In the genomic region with DNA sequence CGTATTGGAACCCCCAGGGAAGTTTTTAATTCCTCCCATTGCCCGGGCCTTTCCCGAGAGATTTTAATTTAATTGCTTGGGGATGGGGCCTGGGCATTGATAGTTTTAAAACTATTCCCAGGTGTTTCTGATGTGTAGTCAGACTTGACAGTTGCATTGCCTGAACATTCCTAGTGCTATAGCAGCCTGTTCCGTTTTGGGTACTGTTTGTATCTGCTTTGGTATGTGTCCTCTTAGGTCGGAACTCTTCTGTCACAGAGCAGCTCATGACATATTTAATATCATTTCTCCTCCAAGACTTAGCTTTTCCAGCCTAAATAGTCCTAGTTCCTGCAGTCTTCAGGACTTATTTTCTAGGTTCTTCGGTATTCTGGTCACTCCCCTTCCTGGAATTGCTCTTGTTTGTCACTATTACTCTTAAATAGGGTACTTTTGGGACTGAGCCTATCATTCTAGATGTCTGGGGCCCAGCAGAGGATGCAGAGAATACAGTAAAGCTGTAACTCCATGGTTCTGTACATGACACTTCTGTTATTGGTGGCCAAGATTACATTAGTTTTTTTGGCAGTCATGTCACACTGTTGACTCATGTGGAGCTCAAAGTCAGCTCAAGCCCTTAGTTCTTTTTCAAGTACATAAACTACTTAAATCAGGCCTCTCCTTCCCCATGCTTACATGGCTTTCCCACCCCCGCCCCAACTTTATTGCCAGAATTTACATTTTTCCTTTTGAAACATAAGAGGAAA, we compare ENCODE assay signal across 14 cellular contexts.
DNase-seq lines count a peak whose midpoint lies in the region; ATAC-seq and TF ChIP-seq lines count a peak whose summit lies in the region.
"Had no signal": no experiment of that assay in that cellular context is flagged by ENCODE, and none has a peak within 500 bp of the region (broad histone marks: within the 10 kb centered on the region; RNA-seq: fewer than 3 reads in every experiment).

No MANE protein-coding gene starts in this region.

- H3K27ac ChIP-seq in PC-3 (ENCODE audit: low read length), result no peak overlapping the region
- H3K27ac ChIP-seq: SJCRH30, tibial nerve had no signal

- DNase-seq in GM03348 (ENCODE audit: low spot score) (peak; percentile 42), PC-3 (no peak), fibroblast of villous mesenchyme (ENCODE audit: low read depth) (peak; percentile 34), sciatic nerve (ENCODE audit: low spot score) (no peak)
- no peak for DNase-seq in stimulated activated CD4-positive, alpha-beta T cell treated with anti-CD3 and anti-CD28 coated beads, Interleukin-2, amount 100 ng/mL, for 24 hours
- DNase-seq in central memory CD4-positive, alpha-beta T cell, result no peak
- DNase-seq in activated CD4-positive, alpha-beta memory T cell treated with anti-CD3 and anti-CD28 coated beads, Interleukin-2, amount 10 ng/mL, durations not matched to agents 7 days and 5 days, result no peak
- DNase-seq: effector CD8-positive, alpha-beta T cell; NCI-H1417 treated with DMSO at 0.1 percent for 48 hours; NCI-H69; SJCRH30; small intestine had no signal

- no peak overlapping the region for H3K4me2 ChIP-seq in PC-3 (ENCODE audit: low read length)

- no peaks in the 10 kb centered on the region for H3K9me2 ChIP-seq in PC-3 (replicated peaks; ENCODE audit: low read length)

- POLR2A ChIA-PET in PC-3 (lab: Charles Lee; ENCODE audit: unreplicated experiment), result interaction anchor here (0.6 kb wide), 1 partner anchor 100 kb away, joined by 23 read pairs; no protein-coding TSS in a partner anchor
- POLR2A ChIA-PET in activated CD4-positive, alpha-beta memory T cell treated with anti-CD3 and anti-CD28 coated beads, Interleukin-2, amount 10 ng/mL, durations not matched to agents 7 days and 5 days (lab: Charles Lee), result no interaction called here

- peaks cover 22% of the 10 kb centered on the region for H3K4me1 Mint-ChIP-seq in activated CD4-positive, alpha-beta memory T cell treated with anti-CD3 and anti-CD28 coated beads, Interleukin-2, amount 10 ng/mL, durations not matched to agents 7 days and 5 days

- no peak overlapping the region for H3K27ac Mint-ChIP-seq in activated CD4-positive, alpha-beta memory T cell treated with anti-CD3 and anti-CD28 coated beads, Interleukin-2, amount 10 ng/mL, durations not matched to agents 7 days and 5 days

- no peaks in the 10 kb centered on the region for H3K79me2 ChIP-seq in PC-3 (ENCODE audit: low read length)

- no peak overlapping the region for H2AFZ ChIP-seq in PC-3 (ENCODE audit: low read length)

- peak; percentile 70 for ATAC-seq in PC-3
- peak; percentile 48 for ATAC-seq in sciatic nerve
- no peak for ATAC-seq in HG03139 (IDR thresholded peaks at IDR 0.05; ENCODE audit: unreplicated experiment)

- H3K36me3 Mint-ChIP-seq in activated CD4-positive, alpha-beta memory T cell treated with anti-CD3 and anti-CD28 coated beads, Interleukin-2, amount 10 ng/mL, durations not matched to agents 7 days and 5 days (ENCODE audit: low read depth), result peaks cover 28% of the 10 kb centered on the region

- no peak overlapping the region for H3K9ac ChIP-seq in PC-3 (ENCODE audit: low read length)

- TF ChIP-seq CTCF in PC-3 (conservative IDR thresholded peaks at IDR 0.05; ENCODE audit: low read depth, low read length) (no peak), fibroblast of villous mesenchyme (IDR thresholded peaks at IDR 0.05; ENCODE audit: insufficient read depth, low read depth, low read length) (no peak)

- H3K27me3 ChIP-seq in PC-3 (ENCODE audit: low read length), result no peaks in the 10 kb centered on the region
- H3K27me3 ChIP-seq: SJCRH30, tibial nerve had no signal

- H3K9me3 ChIP-seq in PC-3 (ENCODE audit: low read length), result no peaks in the 10 kb centered on the region
- H3K9me3 ChIP-seq: SJCRH30, tibial nerve had no signal

- H3K4me3 Mint-ChIP-seq in activated CD4-positive, alpha-beta memory T cell treated with anti-CD3 and anti-CD28 coated beads, Interleukin-2, amount 10 ng/mL, durations not matched to agents 7 days and 5 days, result no peak overlapping the region

- no peaks in the 10 kb centered on the region for H3F3A ChIP-seq in PC-3 (ENCODE audit: low read length, unreplicated experiment)

- intact Hi-C loops in PC-3 (cut with micrococcal nuclease) (no loop called here), sciatic nerve (cut with DNase I) (no loop called here)

- no peak overlapping the region for H3K4me3 ChIP-seq in PC-3 (ENCODE audit: low read length)
- no peak overlapping the region for H3K4me3 ChIP-seq in fibroblast of villous mesenchyme (ENCODE audit: low read depth, low read length)
- H3K4me3 ChIP-seq: SJCRH30, tibial nerve had no signal

- H4K20me1 ChIP-seq in PC-3 (ENCODE audit: low read length), result no peaks in the 10 kb centered on the region

- CTCF ChIA-PET in PC-3 (lab: Charles Lee), result no interaction called here
- CTCF ChIA-PET in activated CD4-positive, alpha-beta memory T cell treated with anti-CD3 and anti-CD28 coated beads, Interleukin-2, amount 10 ng/mL, durations not matched to agents 7 days and 5 days (lab: Charles Lee), result no interaction called here

- BruUV-seq in PC-3 (replicated peaks; lab: Mats Ljungman, UMichigan), result no TSS peak

- no peaks in the 10 kb centered on the region for H3K36me3 ChIP-seq in PC-3 (ENCODE audit: low read depth, low read length)
- H3K36me3 ChIP-seq: SJCRH30, tibial nerve had no signal

- H3K4me1 ChIP-seq in PC-3 (ENCODE audit: insufficient read depth, low read length), result peaks cover 7% of the 10 kb centered on the region
- H3K4me1 ChIP-seq: SJCRH30 had no signal

- H3K9me3 Mint-ChIP-seq in activated CD4-positive, alpha-beta memory T cell treated with anti-CD3 and anti-CD28 coated beads, Interleukin-2, amount 10 ng/mL, durations not matched to agents 7 days and 5 days, result peaks cover 2% of the 10 kb centered on the region

- H3K27me3 Mint-ChIP-seq in activated CD4-positive, alpha-beta memory T cell treated with anti-CD3 and anti-CD28 coated beads, Interleukin-2, amount 10 ng/mL, durations not matched to agents 7 days and 5 days, result no peaks in the 10 kb centered on the region

Comparison
In these comparisons a context has a peak if more than half of its experiments do, and no peak if none do; other contexts are left out.
1. DNase-seq: peak in GM03348 (single experiment) and fibroblast of villous mesenchyme (single experiment); none in PC-3 (single experiment), sciatic nerve (single experiment), stimulated activated CD4-positive, alpha-beta T cell treated with anti-CD3 and anti-CD28 coated beads, Interleukin-2, amount 100 ng/mL, for 24 hours (0 of 2), central memory CD4-positive, alpha-beta T cell (single experiment) and activated CD4-positive, alpha-beta memory T cell treated with anti-CD3 and anti-CD28 coated beads, Interleukin-2, amount 10 ng/mL, durations not matched to agents 7 days and 5 days (single experiment).